In the genomic region with DNA sequence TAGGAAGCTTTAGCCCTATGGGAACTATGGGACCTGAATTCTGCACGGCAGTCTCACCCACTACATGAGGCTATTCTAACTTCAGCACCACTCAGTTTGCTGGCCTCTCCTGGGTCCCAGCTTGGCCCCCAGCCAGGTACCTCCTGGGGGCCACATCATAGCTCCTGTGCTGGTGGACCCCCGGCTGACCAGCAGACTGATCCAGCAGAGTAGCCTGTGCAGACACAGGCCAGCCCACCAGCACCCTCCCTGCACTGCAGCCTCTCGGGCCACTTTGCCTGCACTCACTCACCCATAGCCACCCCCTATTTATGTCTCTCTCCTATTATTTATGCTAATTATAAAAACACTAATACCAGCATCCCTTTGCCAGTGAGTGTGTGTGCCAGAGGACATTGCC, we compare ENCODE assay signal across 26 cellular contexts. TPM values are rescaled to one million over a fixed set of nuclear protein-coding genes. Genes with fewer than 3 reads are reported as not detected.
DNase-seq lines count a peak whose midpoint lies in the region; ATAC-seq and TF ChIP-seq lines count a peak whose summit lies in the region.
"Had no signal": no experiment of that assay in that cellular context is flagged by ENCODE, and none has a peak within 500 bp of the region (broad histone marks: within the 10 kb centered on the region; RNA-seq: fewer than 3 reads in every experiment).

No MANE protein-coding gene starts in this region.

- H3K27ac ChIP-seq in upper lobe of right lung = no peak overlapping the region
- H3K27ac ChIP-seq: BLaER1 had no signal

- H3K4me1 Mint-ChIP-seq in T-helper 17 cell = no peaks in the 10 kb centered on the region
- H3K4me1 Mint-ChIP-seq: CD14-positive monocyte; CD4-positive, alpha-beta memory T cell; CD4-positive, CD25-positive, alpha-beta regulatory T cell; CD8-positive, alpha-beta memory T cell had no signal

- intact Hi-C loops in upper lobe of right lung (cut with DNase I) = no loop called here

- H3K27me3 ChIP-seq in upper lobe of right lung = no peaks in the 10 kb centered on the region
- H3K27me3 ChIP-seq: BE2C, BLaER1 had no signal

- no peaks in the 10 kb centered on the region for H3K36me3 ChIP-seq in upper lobe of right lung
- H3K36me3 ChIP-seq: BE2C, BLaER1 had no signal

- H3K4me3 ChIP-seq in upper lobe of right lung = no peak overlapping the region
- H3K4me3 ChIP-seq: BLaER1, GM12878 had no signal

- no peak overlapping the region for H3K27ac Mint-ChIP-seq in T-helper 17 cell
- H3K27ac Mint-ChIP-seq: CD14-positive monocyte; CD4-positive, alpha-beta memory T cell; CD4-positive, CD25-positive, alpha-beta regulatory T cell; CD8-positive, alpha-beta memory T cell had no signal

- no peaks in the 10 kb centered on the region for H3K9me3 ChIP-seq in upper lobe of right lung
- no peaks in the 10 kb centered on the region for H3K9me3 ChIP-seq in T-helper 17 cell (ENCODE audit: control insufficient read depth, low read length, poor library complexity, severe bottlenecking)
- H3K9me3 ChIP-seq: BE2C, BLaER1 had no signal

- no peak overlapping the region for H3K4me3 Mint-ChIP-seq in T-helper 17 cell
- H3K4me3 Mint-ChIP-seq: CD14-positive monocyte; CD4-positive, alpha-beta memory T cell; CD4-positive, CD25-positive, alpha-beta regulatory T cell; CD8-positive, alpha-beta memory T cell had no signal

- no peaks in the 10 kb centered on the region for H3K36me3 Mint-ChIP-seq in T-helper 17 cell (ENCODE audit: low read depth)
- H3K36me3 Mint-ChIP-seq: CD14-positive monocyte; CD4-positive, alpha-beta memory T cell; CD4-positive, CD25-positive, alpha-beta regulatory T cell; CD8-positive, alpha-beta memory T cell had no signal

- H3K27me3 Mint-ChIP-seq in T-helper 17 cell = no peaks in the 10 kb centered on the region
- H3K27me3 Mint-ChIP-seq: CD4-positive, alpha-beta memory T cell; CD4-positive, CD25-positive, alpha-beta regulatory T cell; CD8-positive, alpha-beta memory T cell had no signal

- ATAC-seq in upper lobe of right lung (peak; percentile 20), T-helper 17 cell (no peak), GM19397 (IDR thresholded peaks at IDR 0.05; ENCODE audit: unreplicated experiment) (no peak)
- ATAC-seq: GM12878 had no signal

- no peak for TF ChIP-seq CTCF in upper lobe of right lung (IDR thresholded peaks at IDR 0.05)

- DNase-seq in UCSD-AML1 (lab: John Stamatoyannopoulos, UW; ENCODE audit: unreplicated experiment) (peak; percentile 5), mesenteric fat pad (ENCODE audit: low spot score) (peak; percentile 81), upper lobe of right lung (no peak), T-helper 17 cell (no peak)
- DNase-seq: 8988T; ACHN; BE2C; C1 segment of cervical spinal cord; CD4-positive, alpha-beta memory T cell; CD4-positive, CD25-positive, alpha-beta regulatory T cell; CD8-positive, alpha-beta memory T cell; COR-L47; DMS 273 treated with DMSO at 0.1 percent for 48 hours; DMS153; DMS53; DMS79; DND-41; EL; GDM1 had no signal

- no peaks in the 10 kb centered on the region for H3K4me1 ChIP-seq in upper lobe of right lung
- H3K4me1 ChIP-seq: BE2C, BLaER1 had no signal

RNA-seq across cellular contexts. Expression of a gene that starts 1.2 kb away (rescaled TPM):
- total RNA-seq in mesenteric fat pad = not detected
- total RNA-seq in upper lobe of right lung = not detected
- total RNA-seq in T-helper 17 cell = not detected
- total RNA-seq: A673; CD4-positive, alpha-beta memory T cell; CD4-positive, CD25-positive, alpha-beta regulatory T cell; CD8-positive, alpha-beta memory T cell; Daoy; G401; GM12878 had no signal

RNA-seq across cellular contexts. Expression of a gene that starts 23.5 kb away (rescaled TPM):
- total RNA-seq in mesenteric fat pad = not detected
- total RNA-seq in upper lobe of right lung = not detected
- total RNA-seq in T-helper 17 cell = not detected
- total RNA-seq: A673; CD4-positive, alpha-beta memory T cell; CD4-positive, CD25-positive, alpha-beta regulatory T cell; CD8-positive, alpha-beta memory T cell; Daoy; G401; GM12878 had no signal

RNA-seq across cellular contexts. Expression of a gene that starts 34.7 kb away (rescaled TPM):
- total RNA-seq in mesenteric fat pad (not detected), upper lobe of right lung (not detected), T-helper 17 cell (not detected)
- total RNA-seq: A673; CD4-positive, alpha-beta memory T cell; CD4-positive, CD25-positive, alpha-beta regulatory T cell; CD8-positive, alpha-beta memory T cell; Daoy; G401; GM12878 had no signal

RNA-seq across cellular contexts. Expression of a gene that starts 56.5 kb away (rescaled TPM):
- total RNA-seq in mesenteric fat pad (not detected), upper lobe of right lung (not detected), T-helper 17 cell (not detected)
- total RNA-seq: A673; CD4-positive, alpha-beta memory T cell; CD4-positive, CD25-positive, alpha-beta regulatory T cell; CD8-positive, alpha-beta memory T cell; Daoy; G401; GM12878 had no signal

RNA-seq across cellular contexts. Expression of a gene that starts 56.6 kb away (rescaled TPM):
- not detected for total RNA-seq in mesenteric fat pad
- not detected for total RNA-seq in upper lobe of right lung
- not detected for total RNA-seq in T-helper 17 cell
- total RNA-seq: A673; CD4-positive, alpha-beta memory T cell; CD4-positive, CD25-positive, alpha-beta regulatory T cell; CD8-positive, alpha-beta memory T cell; Daoy; G401; GM12878 had no signal

Comparison
In these comparisons a context has a peak if more than half of its experiments do, and no peak if none do; other contexts are left out.
1. DNase-seq: peak in UCSD-AML1 (single experiment) and mesenteric fat pad (single experiment); none in upper lobe of right lung (single experiment) and T-helper 17 cell (0 of 3).